8 cellular contexts compared by ENCODE assay signal in the genomic region with DNA sequence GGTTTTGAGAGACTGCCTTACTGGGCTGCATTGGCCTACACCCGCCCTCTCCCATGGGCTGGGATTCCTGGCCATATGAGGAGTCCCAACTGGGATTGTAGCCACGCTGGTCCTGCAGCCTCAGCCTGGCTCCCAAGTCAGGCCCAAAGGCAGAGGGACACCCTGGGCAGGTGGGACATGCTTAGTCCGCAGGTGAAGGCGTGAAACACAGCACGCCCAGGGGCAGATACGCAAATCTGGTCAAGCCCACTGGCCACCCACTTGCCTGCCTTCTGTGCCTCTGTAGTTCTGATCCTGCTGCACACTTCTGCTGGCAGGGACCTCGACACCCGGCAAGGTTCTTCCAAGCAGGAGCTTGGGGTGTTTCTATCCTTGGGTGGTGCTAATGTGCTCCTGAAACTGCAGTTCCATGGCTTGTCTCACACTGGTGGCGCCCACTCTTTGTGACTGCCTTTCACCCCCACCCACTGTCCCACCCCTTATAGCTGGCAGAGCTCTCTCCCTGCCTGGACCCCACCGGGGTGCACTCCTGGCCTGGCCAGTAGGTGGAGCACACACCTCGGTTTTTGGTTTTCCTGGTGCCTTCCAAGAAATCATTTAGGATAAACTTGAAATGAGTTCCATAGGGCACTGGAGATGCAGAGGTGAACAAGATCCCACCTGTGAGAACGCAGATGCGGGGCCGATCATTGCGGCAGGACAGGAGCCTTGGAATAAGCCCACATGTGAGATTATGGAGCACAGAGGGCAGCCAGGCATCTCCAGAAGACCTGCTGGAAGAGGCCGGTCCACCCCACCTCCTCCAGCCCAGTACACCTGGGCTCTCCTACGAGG. TPM values are rescaled to one million over a fixed set of nuclear protein-coding genes. Genes with fewer than 3 reads are reported as not detected.
DNase-seq lines count a peak whose midpoint lies in the region; ATAC-seq and TF ChIP-seq lines count a peak whose summit lies in the region.

No MANE protein-coding gene starts in this region.

- intact Hi-C loops in natural killer cell (cut with micrococcal nuclease): loop anchor here (1.0 kb wide), 1 partner anchor 72 kb away; no protein-coding TSS in a partner anchor

- H3K4me1 Mint-ChIP-seq in endothelial cell (ENCODE audit: unreplicated experiment) (peaks cover under 1% of the 10 kb centered on the region), natural killer cell (peaks cover 32 to 33% of the 10 kb centered on the region in 2 donors)

- H3K4me3 ChIP-seq in GM12875 (ENCODE audit: low read depth, low read length): no peak overlapping the region
- H3K4me3 ChIP-seq in WERI-Rb-1 (ENCODE audit: low read depth, low read length): no peak overlapping the region

- H3K27ac ChIP-seq in WERI-Rb-1: no peak overlapping the region

- H3K36me3 Mint-ChIP-seq in endothelial cell (ENCODE audit: low read depth, unreplicated experiment) (peaks cover 63% of the 10 kb centered on the region), natural killer cell (peaks cover 41% of the 10 kb centered on the region)

- H3K4me3 Mint-ChIP-seq in endothelial cell (ENCODE audit: unreplicated experiment): no peak overlapping the region
- no peak overlapping the region for H3K4me3 Mint-ChIP-seq in natural killer cell

- ATAC-seq in HG03469 (IDR thresholded peaks at IDR 0.05; ENCODE audit: unreplicated experiment): peak; percentile 54
- ATAC-seq in natural killer cell: peak; percentile 54 to 71 (median 68)

- DNase-seq in ACHN (peak; percentile 56), WERI-Rb-1 (peak; percentile 59), endothelial cell (ENCODE audit: low spot score) (peak; percentile 67), natural killer cell (no peak), medulla oblongata (ENCODE audit: extremely low spot score) (no peak), OCI-M2 (lab: John Stamatoyannopoulos, UW; ENCODE audit: unreplicated experiment) (no peak)

- peak; percentile 81 for TF ChIP-seq CTCF in GM12875 (IDR thresholded peaks at IDR 0.05; ENCODE audit: borderline replicate concordance, insufficient read depth, low read depth, low read length)
- TF ChIP-seq CTCF in WERI-Rb-1 (IDR thresholded peaks at IDR 0.05; ENCODE audit: low read depth, low read length): peak; percentile 83
- TF ChIP-seq CTCF in endothelial cell (IDR thresholded peaks at IDR 0.05; ENCODE audit: unreplicated experiment): peak; percentile 70
- peak; percentile 71 for TF ChIP-seq CTCF in natural killer cell (IDR thresholded peaks at IDR 0.05)

- H3K27me3 ChIP-seq in WERI-Rb-1 (ENCODE audit: insufficient read depth, low read depth, severe bottlenecking): no peaks in the 10 kb centered on the region

- H3K27ac Mint-ChIP-seq in endothelial cell (ENCODE audit: unreplicated experiment): no peak overlapping the region
- H3K27ac Mint-ChIP-seq in natural killer cell: no peak overlapping the region

- in situ Hi-C loops in ACHN (cut with HindIII; ENCODE audit: low pct_ligation_motif_present, low pct_unique_long_range_greater_than_20kb, low sequenced_read_pairs): no loop called here

- H3K9me3 Mint-ChIP-seq in endothelial cell (ENCODE audit: unreplicated experiment) (no peaks in the 10 kb centered on the region), natural killer cell (no peaks in the 10 kb centered on the region)

- H3K9me3 ChIP-seq in WERI-Rb-1 (ENCODE audit: severe bottlenecking): no peaks in the 10 kb centered on the region

- H3K27me3 Mint-ChIP-seq in endothelial cell (ENCODE audit: unreplicated experiment) (peaks cover 6% of the 10 kb centered on the region), natural killer cell (ENCODE audit: low read depth in 2 of 2) (no peaks in the 10 kb centered on the region)

- H3K36me3 ChIP-seq in WERI-Rb-1: no peaks in the 10 kb centered on the region

RNA-seq across cellular contexts. Expression of gene MKI67, which starts 47.9 kb away (rescaled TPM):
- 19.7 TPM for total RNA-seq in endothelial cell (ENCODE audit: unreplicated experiment)
- total RNA-seq in natural killer cell: 10 to 100 TPM in 1 of 3 donors, 1 to 10 TPM in 2; 5.3 to 10.0 (median 6.8) TPM

Comparison
In these comparisons a context has a peak if more than half of its experiments do, and no peak if none do; other contexts are left out.
1. DNase-seq: peak in ACHN (single experiment), WERI-Rb-1 (single experiment) and endothelial cell (single experiment); none in natural killer cell (single experiment), medulla oblongata (single experiment) and OCI-M2 (single experiment).
2. Peak in every context shown above with its lines, with median percentiles within 50 percentile points of each other: CTCF ChIP-seq.